ENCODE assay signal across 8 cellular contexts in the genomic region with DNA sequence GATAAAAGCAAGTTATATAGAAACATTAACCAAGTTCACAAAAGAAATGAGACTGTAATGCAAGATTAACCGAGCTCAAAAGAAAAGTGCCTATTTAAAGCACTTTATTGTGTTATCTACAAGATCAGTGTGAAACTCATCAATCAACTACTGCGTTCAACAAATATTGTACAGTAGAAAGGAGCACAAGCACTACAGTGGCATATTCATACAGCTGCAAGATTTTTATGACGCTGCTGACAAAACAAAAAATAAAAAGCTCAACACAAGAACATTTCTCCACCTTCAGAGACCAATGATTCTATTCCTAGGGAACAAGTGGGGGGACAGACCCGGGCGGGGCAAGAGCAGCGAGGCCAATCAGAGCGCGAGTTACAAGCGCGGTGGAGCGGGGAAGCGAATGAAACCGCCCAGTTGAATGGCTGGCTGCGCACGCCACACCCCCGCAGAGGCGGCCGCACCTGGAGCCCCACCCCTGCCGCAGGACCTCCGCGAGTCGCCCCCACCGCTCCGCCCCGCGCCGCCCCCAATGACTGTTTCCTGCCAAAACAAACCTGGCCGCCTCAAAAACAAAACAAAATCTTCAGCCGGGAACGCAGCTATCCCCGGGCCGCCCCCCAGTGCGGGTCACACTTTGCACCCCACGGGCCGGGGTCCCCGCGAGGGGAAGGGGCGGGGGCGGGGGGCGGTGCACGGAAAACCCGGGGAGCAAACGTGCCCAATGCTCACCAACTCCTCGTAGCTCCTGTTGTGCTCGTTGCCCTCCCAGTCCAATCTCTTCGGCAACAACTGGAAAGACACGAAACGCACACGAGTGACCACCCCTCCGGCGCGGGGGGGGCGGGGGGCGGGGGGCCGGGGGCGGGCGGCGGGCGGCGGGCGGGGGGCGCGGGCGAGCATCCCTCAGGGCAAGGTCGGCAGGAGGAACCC. TPM values are rescaled to one million over a fixed set of nuclear protein-coding genes. Genes with fewer than 3 reads are reported as not detected.
DNase-seq lines count a peak whose midpoint lies in the region; ATAC-seq and TF ChIP-seq lines count a peak whose summit lies in the region.

No MANE protein-coding gene starts in this region.

- CTCF ChIA-PET in activated CD4-positive, alpha-beta memory T cell treated with anti-CD3 and anti-CD28 coated beads for 36 hours (lab: Charles Lee) = interaction anchor here (0.9 to 1.0 kb wide), 3 partner anchors 18 to 75 kb away, joined by 3 to 4 read pairs (median 3); a partner anchor contains a TSS

- 2% methylated on average over 65 of the region's 65 CpGs for WGBS in liver

- H3K36me3 ChIP-seq in CD4-positive, CD25-positive, alpha-beta regulatory T cell (ENCODE audit: control insufficient read depth, insufficient read depth, low read length) = peaks cover 19% of the 10 kb centered on the region
- H3K36me3 ChIP-seq in liver (ENCODE audit: control insufficient read depth in 4 of 4, insufficient read depth in 3 of 4, low read depth in 1 of 4, low read length in 3 of 4) = peaks cover 1 to 7% (median 3%) of the 10 kb centered on the region in 4 donors

- H3K27me3 Mint-ChIP-seq in CD4-positive, CD25-positive, alpha-beta regulatory T cell = peaks cover 14% of the 10 kb centered on the region
- no peaks in the 10 kb centered on the region for H3K27me3 Mint-ChIP-seq in activated CD4-positive, alpha-beta memory T cell treated with anti-CD3 and anti-CD28 coated beads for 36 hours

- peaks cover 15% of the 10 kb centered on the region for H3K36me3 Mint-ChIP-seq in CD4-positive, CD25-positive, alpha-beta regulatory T cell
- H3K36me3 Mint-ChIP-seq in activated CD4-positive, alpha-beta memory T cell treated with anti-CD3 and anti-CD28 coated beads for 36 hours = peaks cover 27% of the 10 kb centered on the region

- no peaks in the 10 kb centered on the region for H3K27me3 ChIP-seq in CD4-positive, CD25-positive, alpha-beta regulatory T cell (ENCODE audit: control insufficient read depth, insufficient read depth, low read length)
- H3K27me3 ChIP-seq in liver (ENCODE audit: control insufficient read depth in 4 of 4, insufficient read depth in 4 of 4, low read length in 3 of 4) = no peaks in the 10 kb centered on the region

- H3K9ac ChIP-seq in liver (ENCODE audit: low read depth in 1 of 2, low read length in 2 of 2) = no peak overlapping the region

- H3K4me1 Mint-ChIP-seq in CD4-positive, CD25-positive, alpha-beta regulatory T cell = peaks cover 15 to 66% (median 50%) of the 10 kb centered on the region in 4 donors
- peaks cover 44% of the 10 kb centered on the region for H3K4me1 Mint-ChIP-seq in activated CD4-positive, alpha-beta memory T cell treated with anti-CD3 and anti-CD28 coated beads for 36 hours (ENCODE audit: low read depth)

- H3K27ac Mint-ChIP-seq in CD4-positive, CD25-positive, alpha-beta regulatory T cell = peak overlapping the region; percentile 89 to 97 (median 97)
- peak overlapping the region; percentile 97 for H3K27ac Mint-ChIP-seq in activated CD4-positive, alpha-beta memory T cell treated with anti-CD3 and anti-CD28 coated beads for 36 hours

- TF ChIP-seq CTCF in liver (IDR thresholded peaks at IDR 0.05; ENCODE audit: low read depth, low read length, missing input control) = no peak

- peak overlapping the region; percentile 90 to 98 (median 92) for H3K4me3 Mint-ChIP-seq in CD4-positive, CD25-positive, alpha-beta regulatory T cell
- H3K4me3 Mint-ChIP-seq in activated CD4-positive, alpha-beta memory T cell treated with anti-CD3 and anti-CD28 coated beads for 36 hours = peak overlapping the region; percentile 92

- peaks cover 0 to 5% (median 0%) of the 10 kb centered on the region in 7 donors for H3K9me3 Mint-ChIP-seq in CD4-positive, CD25-positive, alpha-beta regulatory T cell
- no peaks in the 10 kb centered on the region for H3K9me3 Mint-ChIP-seq in activated CD4-positive, alpha-beta memory T cell treated with anti-CD3 and anti-CD28 coated beads for 36 hours

- intact Hi-C loops in activated CD4-positive, alpha-beta memory T cell treated with anti-CD3 and anti-CD28 coated beads for 36 hours (cut with micrococcal nuclease) = loop anchor here (1.0 to 5.0 kb wide), 7 partner anchors 37 to 545 kb away; a partner anchor contains a TSS

- DNase-seq in CD4-positive, CD25-positive, alpha-beta regulatory T cell = peak; percentile 93 to 95 (median 94)
- DNase-seq in HK-2 (ENCODE audit: unreplicated experiment) = peak; percentile 89
- DNase-seq in NCI-H82 (lab: John Stamatoyannopoulos, UW) = peak; percentile 93
- DNase-seq in activated CD4-positive, alpha-beta memory T cell treated with anti-CD3 and anti-CD28 coated beads for 36 hours = peak; percentile 97
- DNase-seq in dermis microvascular lymphatic vessel endothelial cell (ENCODE audit: low read depth in 2 of 2) = peak; percentile 80 to 94
- peak; percentile 92 to 96 for DNase-seq in stimulated activated CD4-positive, alpha-beta T cell treated with anti-CD3 and anti-CD28 coated beads, Interleukin-2, amount 100 ng/mL, for 48 hours

- POLR2A ChIA-PET in activated CD4-positive, alpha-beta memory T cell treated with anti-CD3 and anti-CD28 coated beads for 36 hours (lab: Charles Lee) = interaction anchor here (0.6 to 4.9 kb wide), 9 partner anchors 11 to 129 kb away, joined by 3 to 56 read pairs (median 6); a partner anchor contains a TSS

- H3K4me1 ChIP-seq in CD4-positive, CD25-positive, alpha-beta regulatory T cell (ENCODE audit: control insufficient read depth, insufficient read depth, low read length, poor library complexity, severe bottlenecking) = peaks cover 43% of the 10 kb centered on the region
- peaks cover 5 to 20% (median 12%) of the 10 kb centered on the region in 4 donors for H3K4me1 ChIP-seq in liver (ENCODE audit: control insufficient read depth in 4 of 4, insufficient read depth in 4 of 4, low read length in 3 of 4)

- no peak for TF ChIP-seq RAD21 in liver (IDR thresholded peaks at IDR 0.05)

- H3K27ac ChIP-seq in CD4-positive, CD25-positive, alpha-beta regulatory T cell (ENCODE audit: insufficient read depth, low read length, poor library complexity, severe bottlenecking) = peak overlapping the region; percentile 85
- H3K27ac ChIP-seq in liver (ENCODE audit: low read depth in 1 of 2, low read length in 2 of 2) = peak overlapping the region; percentile 97 to 99

- no peaks in the 10 kb centered on the region for H3K9me3 ChIP-seq in CD4-positive, CD25-positive, alpha-beta regulatory T cell (ENCODE audit: control insufficient read depth in 2 of 2, low read length in 2 of 2)
- no peaks in the 10 kb centered on the region for H3K9me3 ChIP-seq in liver (ENCODE audit: control insufficient read depth in 4 of 4, low read length in 3 of 4)

- H3K4me3 ChIP-seq in CD4-positive, CD25-positive, alpha-beta regulatory T cell (ENCODE audit: low read depth, low read length) = peak overlapping the region; percentile 81
- H3K4me3 ChIP-seq in liver (ENCODE audit: low read depth in 1 of 3, low read length in 3 of 3) = peak overlapping the region; percentile 58 to 98 (median 68)

- peak; percentile 85 to 89 for ATAC-seq in CD4-positive, CD25-positive, alpha-beta regulatory T cell (ENCODE audit: low read depth in 2 of 2)
- peak; percentile 70 for ATAC-seq in GM19463 (IDR thresholded peaks at IDR 0.05; ENCODE audit: unreplicated experiment)

TF ChIP-seq in liver, 16 proteins besides CTCF, POLR2A, EP300 and RAD21 (continues in another document):
- TF ChIP-seq SP1 (IDR thresholded peaks at IDR 0.05) (peak; percentile 95), HNF4A (conservative IDR thresholded peaks at IDR 0.05) (no peak), NR2F2 (IDR thresholded peaks at IDR 0.05) (no peak), RXRA (IDR thresholded peaks at IDR 0.05) (no peak)
- TF ChIP-seq, protein P1, sequence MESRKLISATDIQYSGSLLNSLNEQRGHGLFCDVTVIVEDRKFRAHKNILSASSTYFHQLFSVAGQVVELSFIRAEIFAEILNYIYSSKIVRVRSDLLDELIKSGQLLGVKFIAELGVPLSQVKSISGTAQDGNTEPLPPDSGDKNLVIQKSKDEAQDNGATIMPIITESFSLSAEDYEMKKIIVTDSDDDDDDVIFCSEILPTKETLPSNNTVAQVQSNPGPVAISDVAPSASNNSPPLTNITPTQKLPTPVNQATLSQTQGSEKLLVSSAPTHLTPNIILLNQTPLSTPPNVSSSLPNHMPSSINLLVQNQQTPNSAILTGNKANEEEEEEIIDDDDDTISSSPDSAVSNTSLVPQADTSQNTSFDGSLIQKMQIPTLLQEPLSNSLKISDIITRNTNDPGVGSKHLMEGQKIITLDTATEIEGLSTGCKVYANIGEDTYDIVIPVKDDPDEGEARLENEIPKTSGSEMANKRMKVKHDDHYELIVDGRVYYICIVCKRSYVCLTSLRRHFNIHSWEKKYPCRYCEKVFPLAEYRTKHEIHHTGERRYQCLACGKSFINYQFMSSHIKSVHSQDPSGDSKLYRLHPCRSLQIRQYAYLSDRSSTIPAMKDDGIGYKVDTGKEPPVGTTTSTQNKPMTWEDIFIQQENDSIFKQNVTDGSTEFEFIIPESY (IDR thresholded peaks at IDR 0.05) = no peak
- TF ChIP-seq, protein P2, sequence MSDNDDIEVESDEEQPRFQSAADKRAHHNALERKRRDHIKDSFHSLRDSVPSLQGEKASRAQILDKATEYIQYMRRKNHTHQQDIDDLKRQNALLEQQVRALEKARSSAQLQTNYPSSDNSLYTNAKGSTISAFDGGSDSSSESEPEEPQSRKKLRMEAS (IDR thresholded peaks at IDR 0.05) = no peak
- TF ChIP-seq, protein P3, sequence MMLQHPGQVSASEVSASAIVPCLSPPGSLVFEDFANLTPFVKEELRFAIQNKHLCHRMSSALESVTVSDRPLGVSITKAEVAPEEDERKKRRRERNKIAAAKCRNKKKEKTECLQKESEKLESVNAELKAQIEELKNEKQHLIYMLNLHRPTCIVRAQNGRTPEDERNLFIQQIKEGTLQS (IDR thresholded peaks at IDR 0.05) = no peak

RNA-seq across cellular contexts. Expression of a gene that starts 1.1 kb away (rescaled TPM):
- total RNA-seq in CD4-positive, CD25-positive, alpha-beta regulatory T cell = 110 TPM
- 10 to 100 TPM; 33.9 to 44.1 (median 41.1) TPM for polyA plus RNA-seq in CD4-positive, CD25-positive, alpha-beta regulatory T cell
- 10 to 100 TPM; 28.7 to 29.4 TPM for total RNA-seq in activated CD4-positive, alpha-beta memory T cell treated with anti-CD3 and anti-CD28 coated beads for 36 hours
- total RNA-seq in dermis microvascular lymphatic vessel endothelial cell = 34.3 and 50.7 TPM in 2 replicates
- total RNA-seq in liver = 10 to 100 TPM; 25.9 to 56.6 TPM
- 10 to 100 TPM in 1 of 2 donors, 1 to 10 TPM in 1; 5.2 to 15.9 TPM for polyA plus RNA-seq in liver

RNA-seq across cellular contexts. Expression of a gene that starts 36.5 kb away (rescaled TPM):
- total RNA-seq in CD4-positive, CD25-positive, alpha-beta regulatory T cell = 249 TPM
- 100 to 1,000 TPM; 168 to 223 (median 182) TPM for polyA plus RNA-seq in CD4-positive, CD25-positive, alpha-beta regulatory T cell
- 100 to 1,000 TPM; 441 to 449 TPM for total RNA-seq in activated CD4-positive, alpha-beta memory T cell treated with anti-CD3 and anti-CD28 coated beads for 36 hours
- 171 and 216 TPM in 2 replicates for total RNA-seq in dermis microvascular lymphatic vessel endothelial cell
- 10 to 100 TPM; 34.6 to 92.3 TPM for total RNA-seq in liver
- 10 to 100 TPM; 41.2 to 68.8 TPM for polyA plus RNA-seq in liver

Comparison
In these comparisons a context has a peak if more than half of its experiments do, and no peak if none do; other contexts are left out.
1. Peak in every context shown above with its lines: DNase-seq, ATAC-seq, H3K4me3 ChIP-seq and H3K27ac ChIP-seq.